In genomic region chr11:35295751-35296150, GRCh38 we compare ENCODE assay signal across 1 cellular context.
TF ChIP-seq lines count a peak whose summit lies in the region.

No MANE protein-coding gene starts in this region.

TF ChIP-seq in GM23338, 12 proteins besides CTCF, POLR2A, EP300 and RAD21:
- TF ChIP-seq ZNF462 (CRISPR knock-in tag; IDR thresholded peaks at IDR 0.05), result no peak
- TF ChIP-seq POLR2AphosphoS5 (IDR thresholded peaks at IDR 0.05; ENCODE audit: low read depth), result no peak
- no peak for TF ChIP-seq EZH2phosphoT487 (IDR thresholded peaks at IDR 0.05; ENCODE audit: unreplicated experiment)
- no peak for TF ChIP-seq REST (IDR thresholded peaks at IDR 0.05; ENCODE audit: unreplicated experiment)
- TF ChIP-seq EZH2 (IDR thresholded peaks at IDR 0.05; ENCODE audit: low read depth, unreplicated experiment), result no peak
- no peak for TF ChIP-seq ZNF331 (CRISPR knock-in tag; IDR thresholded peaks at IDR 0.05; ENCODE audit: low read depth)
- no peak for TF ChIP-seq JUNB (IDR thresholded peaks at IDR 0.05; ENCODE audit: unreplicated experiment)
- no peak for TF ChIP-seq ZNF114 (CRISPR knock-in tag; IDR thresholded peaks at IDR 0.05)
- TF ChIP-seq CREB1 (CRISPR knock-in tag; IDR thresholded peaks at IDR 0.05; ENCODE audit: low read depth), result no peak
- no peak for TF ChIP-seq NANOG (IDR thresholded peaks at IDR 0.05; ENCODE audit: borderline replicate concordance)
- no peak for TF ChIP-seq ETS1 (IDR thresholded peaks at IDR 0.05)
- no peak for TF ChIP-seq STAT1 (IDR thresholded peaks at IDR 0.05; ENCODE audit: unreplicated experiment)
TF ChIP-seq in GM23338: peak in this region for 0.
